In the genomic region with DNA sequence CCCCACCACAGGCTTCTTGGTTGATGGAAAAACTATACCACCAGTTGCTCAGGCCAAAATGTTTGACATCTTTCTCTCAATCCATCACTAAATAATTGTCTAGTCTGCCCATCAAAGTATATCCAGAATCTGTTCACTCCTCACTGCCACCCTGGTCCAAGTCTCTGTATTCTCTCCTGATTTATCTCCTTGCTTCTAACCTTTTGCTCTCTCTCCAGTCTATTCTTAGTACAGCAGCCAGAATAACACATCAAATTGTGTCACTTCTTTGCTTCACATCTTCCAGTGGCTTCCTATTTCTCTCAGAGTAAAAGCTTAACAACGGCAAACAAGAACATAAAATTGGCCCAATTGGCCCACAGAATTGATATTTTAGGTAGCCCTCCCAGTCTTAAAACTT, we compare ENCODE assay signal across 23 cellular contexts.
DNase-seq lines count a peak whose midpoint lies in the region; ATAC-seq and TF ChIP-seq lines count a peak whose summit lies in the region.
"Had no signal": no experiment of that assay in that cellular context is flagged by ENCODE, and none has a peak within 500 bp of the region (broad histone marks: within the 10 kb centered on the region; RNA-seq: fewer than 3 reads in every experiment).

No MANE protein-coding gene starts in this region.

- intact Hi-C loops in left cardiac atrium (cut with DNase I) (no loop called here), Right ventricle myocardium inferior (cut with DNase I) (no loop called here), esophagus muscularis mucosa (cut with DNase I) (no loop called here)

- WGBS in esophagus muscularis mucosa, result 83% methylated on average over 1 of the region's 1 CpG

- H3K27me3 ChIP-seq in esophagus muscularis mucosa, result no peaks in the 10 kb centered on the region
- H3K27me3 ChIP-seq: BE2C, BLaER1 had no signal

- no peak overlapping the region for H3K4me3 ChIP-seq in esophagus muscularis mucosa
- H3K4me3 ChIP-seq: BLaER1, GM12878 had no signal

- no peak for TF ChIP-seq EP300 in esophagus muscularis mucosa (IDR thresholded peaks at IDR 0.05)

- peaks cover 0 to 1% (median 0%) of the 10 kb centered on the region in 4 donors for H3K4me1 ChIP-seq in esophagus muscularis mucosa
- H3K4me1 ChIP-seq: BE2C, BLaER1 had no signal

- DNase-seq in left cardiac atrium, result no peak
- DNase-seq in Right ventricle myocardium inferior (ENCODE audit: missing footprints), result no peak
- DNase-seq in caudate nucleus (lab: John Stamatoyannopoulos, UW), result peak in 1 of 61 donors; percentile 7
- peak; percentile 34 for DNase-seq in esophagus muscularis mucosa (ENCODE audit: extremely low spot score)
- no peak for DNase-seq in HuH-7 (ENCODE audit: low spot score)
- no peak for DNase-seq in NCI-H82 treated with DMSO at 0.1 percent for 48 hours (lab: John Stamatoyannopoulos, UW; ENCODE audit: unreplicated experiment)
- DNase-seq: 8988T; ACHN; BE2C; C1 segment of cervical spinal cord; CD4-positive, alpha-beta memory T cell; CD4-positive, CD25-positive, alpha-beta regulatory T cell; CD8-positive, alpha-beta memory T cell; COR-L47; DMS 273 treated with DMSO at 0.1 percent for 48 hours; DMS153; DMS53; DMS79; DND-41; EL; GDM1 had no signal

- no peaks in the 10 kb centered on the region for H3K9me3 ChIP-seq in esophagus muscularis mucosa
- H3K9me3 ChIP-seq: BE2C had no signal

- no peak for TF ChIP-seq POLR2A in esophagus muscularis mucosa (IDR thresholded peaks at IDR 0.05; ENCODE audit: low read depth)

- no peak for TF ChIP-seq CTCF in esophagus muscularis mucosa (IDR thresholded peaks at IDR 0.05)

- peak overlapping the region; percentile 67 for H3K27ac ChIP-seq in caudate nucleus (ENCODE audit: low read depth, low read length)
- H3K27ac ChIP-seq in esophagus muscularis mucosa (replicated peaks in 1 of 4), result no peak overlapping the region
- H3K27ac ChIP-seq: BLaER1 had no signal

- ATAC-seq in left cardiac atrium (peak; percentile 70 to 71), Right ventricle myocardium inferior (no peak)
- ATAC-seq: GM12878 had no signal

- H3K36me3 ChIP-seq in esophagus muscularis mucosa, result no peaks in the 10 kb centered on the region
- H3K36me3 ChIP-seq: BE2C, BLaER1 had no signal
